9 cellular contexts compared by ENCODE assay signal in genomic region chr6:110476046-110476849, GRCh38. TPM values are rescaled to one million over a fixed set of nuclear protein-coding genes. Genes with fewer than 3 reads are reported as not detected.
DNase-seq lines count a peak whose midpoint lies in the region; ATAC-seq lines count a peak whose summit lies in the region.
"Had no signal": no experiment of that assay in that cellular context is flagged by ENCODE, and none has a peak within 500 bp of the region (broad histone marks: within the 10 kb centered on the region; RNA-seq: fewer than 3 reads in every experiment).

A gene with protein sequence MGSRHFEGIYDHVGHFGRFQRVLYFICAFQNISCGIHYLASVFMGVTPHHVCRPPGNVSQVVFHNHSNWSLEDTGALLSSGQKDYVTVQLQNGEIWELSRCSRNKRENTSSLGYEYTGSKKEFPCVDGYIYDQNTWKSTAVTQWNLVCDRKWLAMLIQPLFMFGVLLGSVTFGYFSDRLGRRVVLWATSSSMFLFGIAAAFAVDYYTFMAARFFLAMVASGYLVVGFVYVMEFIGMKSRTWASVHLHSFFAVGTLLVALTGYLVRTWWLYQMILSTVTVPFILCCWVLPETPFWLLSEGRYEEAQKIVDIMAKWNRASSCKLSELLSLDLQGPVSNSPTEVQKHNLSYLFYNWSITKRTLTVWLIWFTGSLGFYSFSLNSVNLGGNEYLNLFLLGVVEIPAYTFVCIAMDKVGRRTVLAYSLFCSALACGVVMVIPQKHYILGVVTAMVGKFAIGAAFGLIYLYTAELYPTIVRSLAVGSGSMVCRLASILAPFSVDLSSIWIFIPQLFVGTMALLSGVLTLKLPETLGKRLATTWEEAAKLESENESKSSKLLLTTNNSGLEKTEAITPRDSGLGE (minus strand): TSS chr6:110476613. CDS start chr6:110476574, 39 bp downstream.

- H3K4me3 Mint-ChIP-seq in naive B cell = peak within 1 kb of the TSS; percentile 83 to 92 (median 87)

- H3K4me3 ChIP-seq in MG63 = no peak within 1 kb of the TSS
- H3K4me3 ChIP-seq: mucosa of descending colon had no signal

- no peaks in the 10 kb centered on the region for H3K36me3 ChIP-seq in MG63

- no peaks in the 10 kb centered on the region for H3K36me3 Mint-ChIP-seq in naive B cell

- no peaks in the 10 kb centered on the region for H3K27me3 ChIP-seq in MG63

- ATAC-seq in naive B cell (ENCODE audit: low read depth in 2 of 2) (peak; percentile 45 to 46), GM19397 (IDR thresholded peaks at IDR 0.05; ENCODE audit: unreplicated experiment) (no peak), GM21367 (IDR thresholded peaks at IDR 0.05; ENCODE audit: unreplicated experiment) (no peak)
- ATAC-seq in activated CD4-positive, CD25-positive, alpha-beta regulatory T cell treated with anti-CD3 and anti-CD28 coated beads, Interleukin-2, amount 50 U/mL, for 24 hours = no peak

- DNase-seq in AG20443 (ENCODE audit: low spot score) (peak; percentile 54), MG63 (peak; percentile 10), dermis blood vessel endothelial cell (peak; percentile 7), naive B cell (peak; percentile 6), DMS153 treated with DMSO at 0.1 percent for 48 hours (lab: John Stamatoyannopoulos, UW; ENCODE audit: unreplicated experiment) (no peak)

- H3K9me3 Mint-ChIP-seq in naive B cell = peaks cover 0 to 11% (median 5%) of the 10 kb centered on the region in 7 donors

- peaks cover 16 to 28% (median 25%) of the 10 kb centered on the region in 3 donors for H3K27me3 Mint-ChIP-seq in naive B cell

- peaks cover 12 to 15% (median 15%) of the 10 kb centered on the region in 3 donors for H3K4me1 Mint-ChIP-seq in naive B cell

- peaks cover 2% of the 10 kb centered on the region; the same call in 1 of the 2 replicates for H3K9me3 ChIP-seq in MG63
- H3K9me3 ChIP-seq: mucosa of descending colon had no signal

- peak within 1 kb of the TSS in 3 of 6 donors; percentile 4 to 47 (median 21) for H3K27ac Mint-ChIP-seq in naive B cell

RNA-seq across cellular contexts. Expression of the gene that starts here (rescaled TPM):
- not detected in 2 replicates for total RNA-seq in MG63 (2014; rRNA removed; shearing (Covaris generic); ENCODE audit: low replicate concordance)
- total RNA-seq in dermis blood vessel endothelial cell = not detected in 2 replicates
- not detected for polyA plus RNA-seq in naive B cell (ENCODE audit: low read depth in 6 of 6)

Comparison
In these comparisons a context has a peak if more than half of its experiments do, and no peak if none do; other contexts are left out.
1. Peak in DNase-seq in MG63; RNA of the gene not detected or under 1 TPM.
2. Peak in DNase-seq in dermis blood vessel endothelial cell; RNA of the gene not detected or under 1 TPM.
3. Peak in DNase-seq and ATAC-seq in naive B cell; RNA of the gene not detected or under 1 TPM.